11 cellular contexts compared by ENCODE assay signal in genomic region chr9:112119225-112120045, GRCh38. TPM values are rescaled to one million over a fixed set of nuclear protein-coding genes. Genes with fewer than 3 reads are reported as not detected.
A peak's percentile ranks its signal among the peaks of the same experiment; 100 is the strongest.
DNase-seq lines count a peak whose midpoint lies in the region; ATAC-seq and TF ChIP-seq lines count a peak whose summit lies in the region.
"Had no signal": no experiment of that assay in that cellular context is flagged by ENCODE, and none has a peak within 500 bp of the region (broad histone marks: within the 10 kb centered on the region; RNA-seq: fewer than 3 reads in every experiment).

No MANE protein-coding gene starts in this region.

- peak; percentile 63 for DNase-seq in H4 (ENCODE audit: low spot score)
- DNase-seq in islet precursor cell, result peak; percentile 87
- no peak for DNase-seq in omental fat pad (ENCODE audit: low spot score)
- DNase-seq in tibial nerve (ENCODE audit: low spot score in 2 of 2), result no peak
- DNase-seq in activated CD8-positive, alpha-beta memory T cell treated with anti-CD3 and anti-CD28 coated beads for 24 hours, result no peak
- no peak for DNase-seq in NCI-H2107 treated with DMSO at 0.1 percent for 48 hours (lab: John Stamatoyannopoulos, UW; ENCODE audit: unreplicated experiment)
- no peak for DNase-seq in NCI-H748 (lab: John Stamatoyannopoulos, UW; ENCODE audit: unreplicated experiment)
- DNase-seq: activated CD4-positive, alpha-beta T cell treated with anti-CD3 and anti-CD28 coated beads, Interleukin-2, amount 50 U/mL, for 1 hour; Right ventricle myocardium superior; stimulated activated CD8-positive, alpha-beta memory T cell treated with anti-CD3 and anti-CD28 coated beads, Interleukin-4, amount 100 ng/mL, for 48 hours had no signal

- H3K27ac ChIP-seq in VCaP (peak overlapping the region; percentile 80), tibial nerve (no peak overlapping the region)

- peak; percentile 50 for ATAC-seq in omental fat pad (ENCODE audit: low FRiP score)

- TF ChIP-seq EP300 in tibial nerve (IDR thresholded peaks at IDR 0.05), result no peak

- 79 to 81% methylated on average over 12 of the region's 12 CpGs for WGBS in tibial nerve, 2 donors

- no peak overlapping the region for H3K4me3 ChIP-seq in tibial nerve

- H3K4me1 ChIP-seq in tibial nerve, result no peaks in the 10 kb centered on the region

- no peak for TF ChIP-seq POLR2A in tibial nerve (IDR thresholded peaks at IDR 0.05)

- peaks cover 0 to 14% (median 0%) of the 10 kb centered on the region in 3 donors for H3K36me3 ChIP-seq in tibial nerve

- no peaks in the 10 kb centered on the region for H3K9me3 ChIP-seq in tibial nerve

- TF ChIP-seq CTCF in VCaP (conservative IDR thresholded peaks at IDR 0.05) (no peak), omental fat pad (IDR thresholded peaks at IDR 0.05) (no peak), tibial nerve (IDR thresholded peaks at IDR 0.05) (no peak)

- H3K27me3 ChIP-seq in tibial nerve, result no peaks in the 10 kb centered on the region

RNA-seq across cellular contexts. Expression of gene SUSD1, which starts 55.7 kb away (rescaled TPM):
- 0.89 and 1.8 TPM in 2 replicates for total RNA-seq in H4 (2014; rRNA removed; shearing (Covaris generic))
- total RNA-seq in omental fat pad, result 10 to 100 TPM; 12.0 to 23.2 (median 15.4) TPM
- 10 to 100 TPM in 2 of 4 donors, 1 to 10 TPM in 2; 6.9 to 19.8 (median 11.5) TPM for total RNA-seq in tibial nerve

Comparison
In these comparisons a context has a peak if more than half of its experiments do, and no peak if none do; other contexts are left out.
1. DNase-seq: peak in H4 (single experiment) and islet precursor cell (single experiment); none in omental fat pad (single experiment), tibial nerve (0 of 2), activated CD8-positive, alpha-beta memory T cell treated with anti-CD3 and anti-CD28 coated beads for 24 hours (single experiment), NCI-H2107 treated with DMSO at 0.1 percent for 48 hours (single experiment) and NCI-H748 (single experiment).